ENCODE assay signal across 17 cellular contexts in the genomic region with DNA sequence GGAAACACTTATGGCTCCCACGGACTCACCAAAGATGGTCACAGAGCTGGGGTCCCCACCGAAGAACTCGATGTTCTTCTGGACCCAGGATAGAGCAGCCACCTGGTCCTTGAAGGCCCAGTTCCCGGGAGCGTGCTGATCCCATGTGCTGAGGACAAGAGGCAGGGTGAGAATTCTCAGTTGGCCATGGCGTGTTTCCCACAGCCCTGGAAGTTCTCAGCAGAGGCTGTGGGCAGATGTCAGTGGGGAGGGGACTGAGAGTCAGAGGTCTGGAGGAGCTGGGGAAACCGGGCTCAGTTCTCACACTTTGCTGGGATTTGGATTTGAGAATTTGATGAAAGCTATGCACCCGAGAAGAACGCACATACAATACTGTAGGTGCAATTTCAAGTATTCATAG.
"Had no signal": no experiment of that assay in that cellular context is flagged by ENCODE, and none has a peak within 500 bp of the region (broad histone marks: within the 10 kb centered on the region; RNA-seq: fewer than 3 reads in every experiment).

No MANE protein-coding gene starts in this region.

- DNase-seq: cortex of kidney; effector CD8-positive, alpha-beta T cell; effector memory CD8-positive, alpha-beta T cell; foreskin keratinocyte; heart left ventricle; hippocampal formation; kidney; kidney glomerular epithelial cell; left colon; left lung; left ventricle myocardium superior; lower lobe of right lung; mesenchymal stem cell; midbrain had no signal

- H3K4me3 ChIP-seq: esophagus muscularis mucosa, gastroesophageal sphincter, heart left ventricle, left lung, lower lobe of right lung had no signal

- H3K27me3 ChIP-seq: esophagus muscularis mucosa had no signal

- H3K27ac Mint-ChIP-seq: dendritic cell treated with granulocyte-macrophage colony-stimulating factor and Interleukin-4, amounts not matched to agents 40 ng/mL and 50 ng/mL, for 4 days; effector memory CD8-positive, alpha-beta T cell had no signal

- H3K9me3 ChIP-seq: esophagus muscularis mucosa, gastroesophageal sphincter, heart left ventricle, left lung, lower lobe of right lung had no signal

- H3K27me3 Mint-ChIP-seq: dendritic cell treated with granulocyte-macrophage colony-stimulating factor and Interleukin-4, amounts not matched to agents 40 ng/mL and 50 ng/mL, for 4 days had no signal

- H3K4me1 ChIP-seq: esophagus muscularis mucosa, foreskin keratinocyte, gastroesophageal sphincter, heart left ventricle, left lung, lower lobe of right lung had no signal

- H3K27ac ChIP-seq: esophagus muscularis mucosa, foreskin keratinocyte, gastroesophageal sphincter, heart left ventricle, left lung, lower lobe of right lung had no signal

- H3K9me3 Mint-ChIP-seq: dendritic cell treated with granulocyte-macrophage colony-stimulating factor and Interleukin-4, amounts not matched to agents 40 ng/mL and 50 ng/mL, for 4 days; effector memory CD8-positive, alpha-beta T cell had no signal

- H3K36me3 ChIP-seq: esophagus muscularis mucosa, gastroesophageal sphincter, heart left ventricle, left lung, lower lobe of right lung had no signal

- ATAC-seq: effector memory CD8-positive, alpha-beta T cell; foreskin keratinocyte; gastroesophageal sphincter; heart left ventricle; left colon; left lung; left ventricle myocardium superior; lower lobe of right lung had no signal

- H3K4me3 Mint-ChIP-seq: dendritic cell treated with granulocyte-macrophage colony-stimulating factor and Interleukin-4, amounts not matched to agents 40 ng/mL and 50 ng/mL, for 4 days; effector memory CD8-positive, alpha-beta T cell had no signal
